19 cellular contexts compared by ENCODE assay signal in the genomic region with DNA sequence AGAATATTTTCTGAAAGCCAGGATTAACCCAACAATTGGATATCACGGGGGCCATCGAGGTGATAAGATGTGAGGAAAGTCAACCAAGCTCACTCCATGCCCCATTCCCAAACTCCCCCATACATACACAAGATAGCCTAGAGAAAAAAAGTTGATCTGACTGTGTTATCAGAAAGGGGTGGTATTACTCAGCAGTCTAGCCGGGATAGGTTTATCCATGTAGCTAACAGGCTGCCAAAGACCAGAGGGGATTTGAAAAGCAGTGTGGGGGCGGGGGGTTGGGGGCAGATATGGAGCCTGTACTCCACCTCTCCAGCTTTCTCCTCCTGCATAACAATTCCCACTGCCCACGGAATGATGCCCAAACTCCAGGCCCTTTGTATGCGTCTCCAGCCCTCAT. TPM values are rescaled to one million over a fixed set of nuclear protein-coding genes. Genes with fewer than 3 reads are reported as not detected.
"Had no signal": no experiment of that assay in that cellular context is flagged by ENCODE, and none has a peak within 500 bp of the region (broad histone marks: within the 10 kb centered on the region; RNA-seq: fewer than 3 reads in every experiment).

No MANE protein-coding gene starts in this region.

- H3K36me3 Mint-ChIP-seq: naive thymus-derived CD8-positive, alpha-beta T cell had no signal

- H3K27me3 ChIP-seq: heart left ventricle, pancreas, stomach, transverse colon had no signal

- H3K27ac ChIP-seq: heart left ventricle, pancreas, thoracic aorta had no signal

- H3K4me3 ChIP-seq: heart left ventricle, mucosa of descending colon, pancreas, stomach, thoracic aorta, transverse colon had no signal

- H3K9me3 ChIP-seq: heart left ventricle, mucosa of descending colon, pancreas, stomach, thoracic aorta, transverse colon had no signal

- H3K36me3 ChIP-seq: heart left ventricle, pancreas, stomach, thoracic aorta, transverse colon had no signal

- H3K4me1 ChIP-seq: pancreas had no signal

- ATAC-seq: mucosa of descending colon; naive thymus-derived CD8-positive, alpha-beta T cell; pancreas; right cardiac atrium had no signal

- H3K4me3 Mint-ChIP-seq: naive thymus-derived CD8-positive, alpha-beta T cell had no signal

- H3K9me3 Mint-ChIP-seq: naive thymus-derived CD8-positive, alpha-beta T cell had no signal

- DNase-seq: dermis blood vessel endothelial cell; heart left ventricle; hypothalamus; kidney glomerular epithelial cell; mucosa of descending colon; naive thymus-derived CD8-positive, alpha-beta T cell; nucleus accumbens; pancreas; right cardiac atrium; small intestine; stimulated activated CD4-positive, alpha-beta T cell treated with anti-CD3 and anti-CD28 coated beads, Interleukin-12 subunit alpha, Interleukin-12 subunit beta, amount 100 ng/mL, for 4 hours; stimulated activated naive CD4-positive, alpha-beta T cell; stomach; substantia nigra; transverse colon had no signal

- H3K27ac Mint-ChIP-seq: naive thymus-derived CD8-positive, alpha-beta T cell; progenitor cell of endocrine pancreas had no signal

RNA-seq across cellular contexts. Expression of a gene that starts 13.2 kb away (rescaled TPM):
- total RNA-seq: dermis blood vessel endothelial cell, liver, urinary bladder had no signal
